In genomic region chrY:20798351-20799049, GRCh38 we compare ENCODE assay signal across 1 cellular context.
TF ChIP-seq lines count a peak whose summit lies in the region.

No MANE protein-coding gene starts in this region.

TF ChIP-seq in HepG2, 621 proteins besides CTCF, POLR2A, EP300 and RAD21 (continued from another document):
- no peak for TF ChIP-seq IRF1 (CRISPR knock-in tag; IDR thresholded peaks at IDR 0.05; ENCODE audit: low read depth)
- TF ChIP-seq CHD2 (IDR thresholded peaks at IDR 0.05; ENCODE audit: low read depth, low read length) = no peak
